1 cellular context compared by ENCODE assay signal in the genomic region with DNA sequence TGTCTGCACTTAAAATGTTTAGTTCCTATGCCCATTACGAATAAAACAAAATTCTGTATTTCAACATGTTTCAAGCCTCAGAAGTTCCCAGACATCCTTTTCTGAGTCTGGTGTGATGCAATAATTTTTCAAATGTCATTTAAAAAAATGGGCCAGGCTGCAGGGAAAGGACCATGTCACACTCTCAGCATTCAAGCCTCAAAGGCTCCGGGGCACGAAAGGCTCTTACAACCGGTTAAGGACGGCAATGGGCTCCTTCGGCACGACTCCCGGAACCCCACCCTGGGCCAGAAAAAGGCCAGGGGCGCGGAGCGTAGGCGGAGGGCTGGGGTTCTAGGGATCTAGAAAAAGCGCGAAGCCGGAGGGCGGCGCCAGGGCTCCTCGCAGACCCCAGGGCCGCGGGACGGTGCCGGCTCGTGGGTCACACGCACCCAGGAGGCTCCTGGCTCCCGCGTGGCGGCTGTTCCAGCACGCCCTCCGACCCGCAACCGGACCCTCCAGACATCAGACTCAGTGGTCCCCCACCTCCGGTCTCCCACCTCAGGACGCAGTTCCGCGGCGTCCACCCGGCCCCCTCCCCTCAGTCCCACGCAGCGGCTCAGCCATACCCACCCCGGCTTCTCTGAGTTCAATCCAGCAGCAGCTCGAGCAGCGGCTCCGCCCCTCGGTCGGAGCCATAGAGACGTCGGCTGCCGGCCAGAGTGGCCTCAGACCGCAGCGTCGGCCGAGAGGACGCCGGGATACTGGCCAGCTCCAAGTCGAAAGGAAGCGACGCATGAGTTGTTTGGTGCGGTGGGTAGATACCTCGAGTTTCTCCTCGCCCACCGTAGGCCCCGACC.
A peak's percentile ranks its signal among the peaks of the same experiment; 100 is the strongest.
TF ChIP-seq lines count a peak whose summit lies in the region.

Gene TMEM267 (minus strand): TSS at position 656 of the 839 bp plus-strand sequence. CDS start 29,896 bp downstream, outside the sequence.

TF ChIP-seq in HepG2, 621 proteins besides CTCF, POLR2A, EP300 and RAD21 (continued from another document and continues in another):
- TF ChIP-seq ZNF556 (CRISPR knock-in tag; IDR thresholded peaks at IDR 0.05; ENCODE audit: borderline replicate concordance) (no peak), ZNF598 (CRISPR knock-in tag; IDR thresholded peaks at IDR 0.05; ENCODE audit: borderline replicate concordance) (peak; percentile 75; the same call in 1 of the 2 replicates), ZNF790 (CRISPR knock-in tag; IDR thresholded peaks at IDR 0.05; ENCODE audit: borderline replicate concordance) (peak; percentile 79; the same call in 1 of the 2 replicates), JARID2 (CRISPR knock-in tag; IDR thresholded peaks at IDR 0.05; ENCODE audit: insufficient replicate concordance) (no peak), SP2 (CRISPR knock-in tag; IDR thresholded peaks at IDR 0.05) (peak; percentile 43; the same call in 1 of the 2 replicates), HDAC6 (IDR thresholded peaks at IDR 0.05; ENCODE audit: low read depth, low read length) (no peak), ZNF460 (CRISPR knock-in tag; IDR thresholded peaks at IDR 0.05; ENCODE audit: borderline replicate concordance) (no peak), GATAD2A (CRISPR knock-in tag; IDR thresholded peaks at IDR 0.05) (peak; percentile 29; the same call in 1 of the 2 replicates), TBX3 (IDR thresholded peaks at IDR 0.05; ENCODE audit: borderline replicate concordance) (no peak), ASH2L (IDR thresholded peaks at IDR 0.05; ENCODE audit: insufficient read length, low read depth, low read length) (peak; percentile 64), CEBPB (IDR thresholded peaks at IDR 0.05; ENCODE audit: borderline replicate concordance, low read depth, low read length) (peak; percentile 89), SALL1 (CRISPR knock-in tag; IDR thresholded peaks at IDR 0.05) (peak; percentile 59), TRAFD1 (CRISPR knock-in tag; IDR thresholded peaks at IDR 0.05; ENCODE audit: borderline replicate concordance) (no peak), KMT2B (CRISPR knock-in tag; IDR thresholded peaks at IDR 0.05) (peak; percentile 96), RARA (CRISPR knock-in tag; IDR thresholded peaks at IDR 0.05) (no peak), HNRNPK (IDR thresholded peaks at IDR 0.05; ENCODE audit: low read depth, low read length, poor library complexity, severe bottlenecking) (peak; percentile 59), BRF2 (CRISPR knock-in tag; IDR thresholded peaks at IDR 0.05) (peak; percentile 60; the same call in 1 of the 2 replicates), ZNF747 (CRISPR knock-in tag; IDR thresholded peaks at IDR 0.05; ENCODE audit: borderline replicate concordance) (peak; percentile 90), TEF (CRISPR knock-in tag; IDR thresholded peaks at IDR 0.05) (0 out of 2 replicates have a peak, but pooled peaks have one; percentile 55), POLR2G (IDR thresholded peaks at IDR 0.05; ENCODE audit: low read depth, low read length) (peak; percentile 98), PATZ1 (CRISPR knock-in tag; IDR thresholded peaks at IDR 0.05) (peak; percentile 52), KDM6A (CRISPR knock-in tag; IDR thresholded peaks at IDR 0.05; ENCODE audit: low read depth) (no peak), ESRRA (CRISPR knock-in tag; IDR thresholded peaks at IDR 0.05; ENCODE audit: low read depth) (peak; percentile 69; the same call in 1 of the 2 replicates), ZNF652 (CRISPR knock-in tag; IDR thresholded peaks at IDR 0.05; ENCODE audit: borderline replicate concordance, low read depth) (no peak), SP5 (CRISPR knock-in tag; IDR thresholded peaks at IDR 0.05; ENCODE audit: borderline replicate concordance, low read depth) (peak; percentile 58)
- TF ChIP-seq, protein P1, sequence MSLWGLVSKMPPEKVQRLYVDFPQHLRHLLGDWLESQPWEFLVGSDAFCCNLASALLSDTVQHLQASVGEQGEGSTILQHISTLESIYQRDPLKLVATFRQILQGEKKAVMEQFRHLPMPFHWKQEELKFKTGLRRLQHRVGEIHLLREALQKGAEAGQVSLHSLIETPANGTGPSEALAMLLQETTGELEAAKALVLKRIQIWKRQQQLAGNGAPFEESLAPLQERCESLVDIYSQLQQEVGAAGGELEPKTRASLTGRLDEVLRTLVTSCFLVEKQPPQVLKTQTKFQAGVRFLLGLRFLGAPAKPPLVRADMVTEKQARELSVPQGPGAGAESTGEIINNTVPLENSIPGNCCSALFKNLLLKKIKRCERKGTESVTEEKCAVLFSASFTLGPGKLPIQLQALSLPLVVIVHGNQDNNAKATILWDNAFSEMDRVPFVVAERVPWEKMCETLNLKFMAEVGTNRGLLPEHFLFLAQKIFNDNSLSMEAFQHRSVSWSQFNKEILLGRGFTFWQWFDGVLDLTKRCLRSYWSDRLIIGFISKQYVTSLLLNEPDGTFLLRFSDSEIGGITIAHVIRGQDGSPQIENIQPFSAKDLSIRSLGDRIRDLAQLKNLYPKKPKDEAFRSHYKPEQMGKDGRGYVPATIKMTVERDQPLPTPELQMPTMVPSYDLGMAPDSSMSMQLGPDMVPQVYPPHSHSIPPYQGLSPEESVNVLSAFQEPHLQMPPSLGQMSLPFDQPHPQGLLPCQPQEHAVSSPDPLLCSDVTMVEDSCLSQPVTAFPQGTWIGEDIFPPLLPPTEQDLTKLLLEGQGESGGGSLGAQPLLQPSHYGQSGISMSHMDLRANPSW (CRISPR knock-in tag; IDR thresholded peaks at IDR 0.05; ENCODE audit: borderline replicate concordance): no peak
- TF ChIP-seq, protein P2, sequence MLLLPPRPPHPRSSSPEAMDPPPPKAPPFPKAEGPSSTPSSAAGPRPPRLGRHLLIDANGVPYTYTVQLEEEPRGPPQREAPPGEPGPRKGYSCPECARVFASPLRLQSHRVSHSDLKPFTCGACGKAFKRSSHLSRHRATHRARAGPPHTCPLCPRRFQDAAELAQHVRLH (CRISPR knock-in tag; IDR thresholded peaks at IDR 0.05; ENCODE audit: borderline replicate concordance, low read depth): 0 out of 2 replicates have a peak, but pooled peaks have one; percentile 19
- TF ChIP-seq, protein P3, sequence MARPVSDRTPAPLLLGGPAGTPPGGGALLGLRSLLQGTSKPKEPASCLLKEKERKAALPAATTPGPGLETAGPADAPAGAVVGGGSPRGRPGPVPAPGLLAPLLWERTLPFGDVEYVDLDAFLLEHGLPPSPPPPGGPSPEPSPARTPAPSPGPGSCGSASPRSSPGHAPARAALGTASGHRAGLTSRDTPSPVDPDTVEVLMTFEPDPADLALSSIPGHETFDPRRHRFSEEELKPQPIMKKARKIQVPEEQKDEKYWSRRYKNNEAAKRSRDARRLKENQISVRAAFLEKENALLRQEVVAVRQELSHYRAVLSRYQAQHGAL (CRISPR knock-in tag; IDR thresholded peaks at IDR 0.05; ENCODE audit: not compliant biosample characterization): no peak
- TF ChIP-seq, protein P4, sequence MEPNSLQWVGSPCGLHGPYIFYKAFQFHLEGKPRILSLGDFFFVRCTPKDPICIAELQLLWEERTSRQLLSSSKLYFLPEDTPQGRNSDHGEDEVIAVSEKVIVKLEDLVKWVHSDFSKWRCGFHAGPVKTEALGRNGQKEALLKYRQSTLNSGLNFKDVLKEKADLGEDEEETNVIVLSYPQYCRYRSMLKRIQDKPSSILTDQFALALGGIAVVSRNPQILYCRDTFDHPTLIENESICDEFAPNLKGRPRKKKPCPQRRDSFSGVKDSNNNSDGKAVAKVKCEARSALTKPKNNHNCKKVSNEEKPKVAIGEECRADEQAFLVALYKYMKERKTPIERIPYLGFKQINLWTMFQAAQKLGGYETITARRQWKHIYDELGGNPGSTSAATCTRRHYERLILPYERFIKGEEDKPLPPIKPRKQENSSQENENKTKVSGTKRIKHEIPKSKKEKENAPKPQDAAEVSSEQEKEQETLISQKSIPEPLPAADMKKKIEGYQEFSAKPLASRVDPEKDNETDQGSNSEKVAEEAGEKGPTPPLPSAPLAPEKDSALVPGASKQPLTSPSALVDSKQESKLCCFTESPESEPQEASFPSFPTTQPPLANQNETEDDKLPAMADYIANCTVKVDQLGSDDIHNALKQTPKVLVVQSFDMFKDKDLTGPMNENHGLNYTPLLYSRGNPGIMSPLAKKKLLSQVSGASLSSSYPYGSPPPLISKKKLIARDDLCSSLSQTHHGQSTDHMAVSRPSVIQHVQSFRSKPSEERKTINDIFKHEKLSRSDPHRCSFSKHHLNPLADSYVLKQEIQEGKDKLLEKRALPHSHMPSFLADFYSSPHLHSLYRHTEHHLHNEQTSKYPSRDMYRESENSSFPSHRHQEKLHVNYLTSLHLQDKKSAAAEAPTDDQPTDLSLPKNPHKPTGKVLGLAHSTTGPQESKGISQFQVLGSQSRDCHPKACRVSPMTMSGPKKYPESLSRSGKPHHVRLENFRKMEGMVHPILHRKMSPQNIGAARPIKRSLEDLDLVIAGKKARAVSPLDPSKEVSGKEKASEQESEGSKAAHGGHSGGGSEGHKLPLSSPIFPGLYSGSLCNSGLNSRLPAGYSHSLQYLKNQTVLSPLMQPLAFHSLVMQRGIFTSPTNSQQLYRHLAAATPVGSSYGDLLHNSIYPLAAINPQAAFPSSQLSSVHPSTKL (CRISPR knock-in tag; IDR thresholded peaks at IDR 0.05): peak; percentile 56; the same call in 1 of the 2 replicates
- TF ChIP-seq, protein P5, sequence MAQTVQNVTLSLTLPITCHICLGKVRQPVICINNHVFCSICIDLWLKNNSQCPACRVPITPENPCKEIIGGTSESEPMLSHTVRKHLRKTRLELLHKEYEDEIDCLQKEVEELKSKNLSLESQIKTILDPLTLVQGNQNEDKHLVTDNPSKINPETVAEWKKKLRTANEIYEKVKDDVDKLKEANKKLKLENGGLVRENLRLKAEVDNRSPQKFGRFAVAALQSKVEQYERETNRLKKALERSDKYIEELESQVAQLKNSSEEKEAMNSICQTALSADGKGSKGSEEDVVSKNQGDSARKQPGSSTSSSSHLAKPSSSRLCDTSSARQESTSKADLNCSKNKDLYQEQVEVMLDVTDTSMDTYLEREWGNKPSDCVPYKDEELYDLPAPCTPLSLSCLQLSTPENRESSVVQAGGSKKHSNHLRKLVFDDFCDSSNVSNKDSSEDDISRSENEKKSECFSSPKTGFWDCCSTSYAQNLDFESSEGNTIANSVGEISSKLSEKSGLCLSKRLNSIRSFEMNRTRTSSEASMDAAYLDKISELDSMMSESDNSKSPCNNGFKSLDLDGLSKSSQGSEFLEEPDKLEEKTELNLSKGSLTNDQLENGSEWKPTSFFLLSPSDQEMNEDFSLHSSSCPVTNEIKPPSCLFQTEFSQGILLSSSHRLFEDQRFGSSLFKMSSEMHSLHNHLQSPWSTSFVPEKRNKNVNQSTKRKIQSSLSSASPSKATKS (CRISPR knock-in tag; IDR thresholded peaks at IDR 0.05): 0 out of 2 replicates have a peak, but pooled peaks have one; percentile 45
- TF ChIP-seq, protein P6, sequence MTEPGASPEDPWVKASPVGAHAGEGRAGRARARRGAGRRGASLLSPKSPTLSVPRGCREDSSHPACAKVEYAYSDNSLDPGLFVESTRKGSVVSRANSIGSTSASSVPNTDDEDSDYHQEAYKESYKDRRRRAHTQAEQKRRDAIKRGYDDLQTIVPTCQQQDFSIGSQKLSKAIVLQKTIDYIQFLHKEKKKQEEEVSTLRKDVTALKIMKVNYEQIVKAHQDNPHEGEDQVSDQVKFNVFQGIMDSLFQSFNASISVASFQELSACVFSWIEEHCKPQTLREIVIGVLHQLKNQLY (CRISPR knock-in tag; IDR thresholded peaks at IDR 0.05): no peak
- TF ChIP-seq, protein P7, sequence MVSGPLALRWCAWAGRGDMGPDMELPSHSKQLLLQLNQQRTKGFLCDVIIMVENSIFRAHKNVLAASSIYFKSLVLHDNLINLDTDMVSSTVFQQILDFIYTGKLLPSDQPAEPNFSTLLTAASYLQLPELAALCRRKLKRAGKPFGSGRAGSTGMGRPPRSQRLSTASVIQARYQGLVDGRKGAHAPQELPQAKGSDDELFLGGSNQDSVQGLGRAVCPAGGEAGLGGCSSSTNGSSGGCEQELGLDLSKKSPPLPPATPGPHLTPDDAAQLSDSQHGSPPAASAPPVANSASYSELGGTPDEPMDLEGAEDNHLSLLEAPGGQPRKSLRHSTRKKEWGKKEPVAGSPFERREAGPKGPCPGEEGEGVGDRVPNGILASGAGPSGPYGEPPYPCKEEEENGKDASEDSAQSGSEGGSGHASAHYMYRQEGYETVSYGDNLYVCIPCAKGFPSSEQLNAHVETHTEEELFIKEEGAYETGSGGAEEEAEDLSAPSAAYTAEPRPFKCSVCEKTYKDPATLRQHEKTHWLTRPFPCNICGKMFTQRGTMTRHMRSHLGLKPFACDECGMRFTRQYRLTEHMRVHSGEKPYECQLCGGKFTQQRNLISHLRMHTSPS (CRISPR knock-in tag; IDR thresholded peaks at IDR 0.05; ENCODE audit: low read depth): no peak; the same call in 1 of the 2 replicates
